Comparison of ENCODE assay signal across 8 cellular contexts in the genomic region with DNA sequence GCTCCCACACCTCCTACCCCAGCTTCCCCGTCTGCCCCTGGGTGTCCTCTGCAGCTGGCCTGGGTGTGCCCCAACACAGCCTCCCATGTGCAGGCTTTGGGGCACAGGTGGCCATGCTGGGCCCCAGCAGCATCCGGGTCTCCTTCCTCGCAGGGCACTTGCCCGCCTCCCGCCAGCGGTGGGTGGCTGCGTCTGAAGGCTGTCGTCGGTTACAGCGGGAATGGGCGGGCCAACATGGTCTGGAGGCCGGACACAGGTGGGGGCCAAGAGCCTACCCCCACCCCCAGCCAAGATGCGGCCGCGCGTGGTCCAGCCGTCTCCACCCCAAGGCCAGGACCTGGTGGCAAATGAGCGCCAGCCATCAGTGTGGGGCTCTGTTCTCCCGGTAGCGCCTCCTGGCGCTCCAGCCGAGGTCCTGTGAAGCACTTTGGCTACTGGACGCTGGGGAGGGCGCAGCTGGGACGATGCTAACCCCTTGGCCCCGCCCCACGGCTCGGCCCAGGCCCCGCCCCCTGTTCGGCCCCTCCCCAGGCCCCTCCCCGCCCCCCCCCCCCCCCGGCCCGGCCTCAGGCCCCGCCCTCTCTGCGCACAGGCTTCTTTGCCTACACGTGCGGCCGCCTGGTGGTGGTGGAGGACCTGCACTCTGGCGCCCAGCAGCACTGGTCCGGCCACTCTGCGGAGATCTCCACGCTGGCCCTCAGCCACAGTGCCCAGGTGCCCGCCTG. TPM values are rescaled to one million over a fixed set of nuclear protein-coding genes. Genes with fewer than 3 reads are reported as not detected.
DNase-seq lines count a peak whose midpoint lies in the region; ATAC-seq, FAIRE-seq and TF ChIP-seq lines count a peak whose summit lies in the region.

No MANE protein-coding gene starts in this region.

- peak; percentile 42 for TF ChIP-seq CTCF in RWPE1 (conservative IDR thresholded peaks at IDR 0.05; ENCODE audit: low read depth)
- TF ChIP-seq CTCF in fibroblast of villous mesenchyme (IDR thresholded peaks at IDR 0.05; ENCODE audit: insufficient read depth, low read depth, low read length): peak; percentile 45
- TF ChIP-seq CTCF in neural progenitor cell (IDR thresholded peaks at IDR 0.05): peak; percentile 60
- TF ChIP-seq CTCF in upper lobe of left lung (IDR thresholded peaks at IDR 0.05): peak; percentile 67 to 83 (median 72)

- peak overlapping the region; percentile 75 for H3K27ac ChIP-seq in RWPE1
- no peak overlapping the region for H3K27ac ChIP-seq in neural progenitor cell
- peak overlapping the region; percentile 55 to 79 (median 71) for H3K27ac ChIP-seq in upper lobe of left lung

- H3K9me3 ChIP-seq in neural progenitor cell (ENCODE audit: low read depth): no peaks in the 10 kb centered on the region
- no peaks in the 10 kb centered on the region for H3K9me3 ChIP-seq in upper lobe of left lung

- H3K4me1 Mint-ChIP-seq in neural progenitor cell: peaks cover 4% of the 10 kb centered on the region

- peaks cover 3% of the 10 kb centered on the region for H3K4me1 ChIP-seq in neural progenitor cell
- peaks cover 13 to 20% (median 14%) of the 10 kb centered on the region in 4 donors for H3K4me1 ChIP-seq in upper lobe of left lung

- peaks cover 5% of the 10 kb centered on the region for H4K20me1 ChIP-seq in neural progenitor cell (ENCODE audit: low read depth)

- CTCF ChIA-PET in RWPE1 (lab: Yijun Ruan, JAX): interaction anchor here (0.6 to 1.5 kb wide), 7 partner anchors 13 to 105 kb away, joined by 3 to 9 read pairs (median 4); partner anchors contain the start of gene STUB1

- no peaks in the 10 kb centered on the region for H3K9me3 Mint-ChIP-seq in neural progenitor cell

- H3K36me3 ChIP-seq in neural progenitor cell (no peaks in the 10 kb centered on the region), upper lobe of left lung (peaks cover 0 to 29% (median 9%) of the 10 kb centered on the region in 4 donors)

- TF ChIP-seq EP300 in upper lobe of left lung (IDR thresholded peaks at IDR 0.05): no peak

- no peak overlapping the region for H3K27ac Mint-ChIP-seq in neural progenitor cell

- H3K4me2 ChIP-seq in neural progenitor cell: peak overlapping the region; percentile 61

- peaks cover 2% of the 10 kb centered on the region for H3K27me3 Mint-ChIP-seq in neural progenitor cell (ENCODE audit: insufficient read depth, low read depth)

- WGBS in upper lobe of left lung, 2 donors: 0 to 17% methylated on average over 2 to 5 of the region's 43 CpGs

- DNase-seq in GM12891 (ENCODE audit: insufficient read length, low spot score) (peak; percentile 97), RWPE1 (ENCODE audit: low spot score) (peak; percentile 87), activated gamma-delta T cell (lab: John Stamatoyannopoulos, UW) (peak; percentile 38), fibroblast of villous mesenchyme (ENCODE audit: low read depth) (peak; percentile 78), neural progenitor cell (ENCODE audit: low spot score) (peak; percentile 97), upper lobe of left lung (peak; percentile 94 to 96)

- H3K9ac ChIP-seq in neural progenitor cell: no peak overlapping the region

- ATAC-seq in HG03280 (IDR thresholded peaks at IDR 0.05; ENCODE audit: unreplicated experiment): peak; percentile 56
- peak; percentile 91 to 93 for ATAC-seq in upper lobe of left lung (ENCODE audit: low FRiP score in 2 of 2)
- ATAC-seq in GM19452 (IDR thresholded peaks at IDR 0.05; ENCODE audit: unreplicated experiment): no peak

- H3K27me3 ChIP-seq in neural progenitor cell (no peaks in the 10 kb centered on the region), upper lobe of left lung (no peaks in the 10 kb centered on the region)

- H2AFZ ChIP-seq in neural progenitor cell (replicated peaks): peak overlapping the region; percentile 57

- POLR2A ChIA-PET in RWPE1 (lab: Yijun Ruan, JAX; ENCODE audit: low non-redundant PET): no interaction called here

- peak; percentile 88 for FAIRE-seq in GM12891 (lab: Jason Lieb, UNC)

- H3K4me3 ChIP-seq in fibroblast of villous mesenchyme (ENCODE audit: low read depth, low read length) (no peak overlapping the region), neural progenitor cell (no peak overlapping the region), upper lobe of left lung (peak overlapping the region in 3 of 4 donors; percentile 22 to 39 (median 30))

- no peaks in the 10 kb centered on the region for H3K79me2 ChIP-seq in neural progenitor cell (ENCODE audit: low read depth)

- H3F3A ChIP-seq in neural progenitor cell (ENCODE audit: low read depth): peaks cover 3% of the 10 kb centered on the region

- TF ChIP-seq POLR2A in GM12891 (IDR thresholded peaks at IDR 0.05; ENCODE audit: low read depth, low read length): no peak
- TF ChIP-seq POLR2A in upper lobe of left lung (IDR thresholded peaks at IDR 0.05): no peak

- H3K36me3 Mint-ChIP-seq in neural progenitor cell: peaks cover 2% of the 10 kb centered on the region

- no peak overlapping the region for H3K4me3 Mint-ChIP-seq in neural progenitor cell

TF ChIP-seq in GM12891, 5 proteins besides CTCF, POLR2A, EP300 and RAD21:
- TF ChIP-seq POLR2AphosphoS5 (IDR thresholded peaks at IDR 0.05; ENCODE audit: low read depth, low read length) (no peak), SPI1 (IDR thresholded peaks at IDR 0.05; ENCODE audit: low read depth, low read length) (no peak), TAF1 (IDR thresholded peaks at IDR 0.05; ENCODE audit: low read depth, low read length) (no peak), POU2F2 (IDR thresholded peaks at IDR 0.05; ENCODE audit: low read depth, low read length) (no peak), PAX5 (IDR thresholded peaks at IDR 0.05; ENCODE audit: insufficient read depth, low read length, severe bottlenecking) (no peak)

RNA-seq across cellular contexts. Expression of gene RHOT2, which starts 7.3 kb away (rescaled TPM):
- polyA plus RNA-seq in GM12891 (2012; ENCODE audit: low read depth, missing spikeins): 73.5 TPM
- total RNA-seq in fibroblast of villous mesenchyme (44.0 and 53.1 TPM in 2 replicates), neural progenitor cell (ENCODE audit: low replicate concordance) (34.0 and 138 TPM in 2 replicates), upper lobe of left lung (100 to 1,000 TPM in 4 of 6 donors, 10 to 100 TPM in 2; 53.0 to 535 (median 107) TPM)

RNA-seq across cellular contexts. Expression of gene WDR90, which starts 11.5 kb away (rescaled TPM):
- polyA plus RNA-seq in GM12891 (2012; ENCODE audit: low read depth, missing spikeins): 20.6 TPM
- total RNA-seq in fibroblast of villous mesenchyme: 12.5 and 18.7 TPM in 2 replicates
- total RNA-seq in neural progenitor cell (ENCODE audit: low replicate concordance): 9.3 and 33.4 TPM in 2 replicates
- 100 to 1,000 TPM in 1 of 6 donors, 10 to 100 TPM in 5; 18.8 to 174 (median 34.1) TPM for total RNA-seq in upper lobe of left lung

RNA-seq across cellular contexts. Expression of gene RHBDL1, which starts 14.8 kb away (rescaled TPM):
- 1.8 TPM for polyA plus RNA-seq in GM12891 (2012; ENCODE audit: low read depth, missing spikeins)
- total RNA-seq in fibroblast of villous mesenchyme (1.3 and 1.9 TPM in 2 replicates), neural progenitor cell (ENCODE audit: low replicate concordance) (0.28 and 5.3 TPM in 2 replicates), upper lobe of left lung (1 to 10 TPM in 2 of 6 donors, under 1 TPM in 3, not detected in 1; 0.59 to 2.1 (median 0.76) TPM)

RNA-seq across cellular contexts. Expression of gene MCRIP2, which starts 19.0 kb away (rescaled TPM):
- polyA plus RNA-seq in GM12891 (2012; ENCODE audit: low read depth, missing spikeins): 50.6 TPM
- total RNA-seq in fibroblast of villous mesenchyme (14.8 and 16.0 TPM in 2 replicates), neural progenitor cell (ENCODE audit: low replicate concordance) (1.5 and 4.7 TPM in 2 replicates), upper lobe of left lung (10 to 100 TPM; 34.9 to 85.7 (median 53.3) TPM)

RNA-seq across cellular contexts. Expression of gene STUB1, which starts 19.6 kb away (rescaled TPM):
- polyA plus RNA-seq in GM12891 (2012; ENCODE audit: low read depth, missing spikeins): 45.0 TPM
- total RNA-seq in fibroblast of villous mesenchyme (100 and 113 TPM in 2 replicates), neural progenitor cell (ENCODE audit: low replicate concordance) (27.0 and 79.5 TPM in 2 replicates), upper lobe of left lung (100 to 1,000 TPM; 101 to 186 (median 118) TPM)

Comparison
In these comparisons a context has a peak if more than half of its experiments do, and no peak if none do; other contexts are left out.
1. DNase-seq: peak in every context shown above with its lines; median percentile 97 in GM12891; 97 in neural progenitor cell; 95 in upper lobe of left lung; 87 in RWPE1; 78 in fibroblast of villous mesenchyme; 38 in activated gamma-delta T cell.
2. H3K4me3 ChIP-seq: peak in upper lobe of left lung (3 of 4); none in fibroblast of villous mesenchyme (single experiment) and neural progenitor cell (single experiment).
3. Peak in every context shown above with its lines, with median percentiles within 50 percentile points of each other: CTCF ChIP-seq.